In genomic region chr4:80507507-80507906, GRCh38 we compare ENCODE assay signal across 1 cellular context.
TF ChIP-seq lines count a peak whose summit lies in the region.

No MANE protein-coding gene starts in this region.

TF ChIP-seq in HepG2, 621 proteins besides CTCF, POLR2A, EP300 and RAD21 (continued from another document):
- TF ChIP-seq CREB1 (IDR thresholded peaks at IDR 0.05) (no peak), CREB1 (CRISPR knock-in tag; IDR thresholded peaks at IDR 0.05) (no peak), HDAC2 (CRISPR knock-in tag; IDR thresholded peaks at IDR 0.05) (no peak), ZBTB2 (CRISPR knock-in tag; IDR thresholded peaks at IDR 0.05; ENCODE audit: low read depth) (no peak), RNF2 (conservative IDR thresholded peaks at IDR 0.05; ENCODE audit: low read depth) (no peak), HNF4G (IDR thresholded peaks at IDR 0.05; ENCODE audit: borderline replicate concordance, low read depth, low read length) (no peak), HNF4G (CRISPR knock-in tag; IDR thresholded peaks at IDR 0.05; ENCODE audit: borderline replicate concordance, low read depth) (no peak)
TF ChIP-seq in HepG2: peak in this region for 0.
